In the genomic region with DNA sequence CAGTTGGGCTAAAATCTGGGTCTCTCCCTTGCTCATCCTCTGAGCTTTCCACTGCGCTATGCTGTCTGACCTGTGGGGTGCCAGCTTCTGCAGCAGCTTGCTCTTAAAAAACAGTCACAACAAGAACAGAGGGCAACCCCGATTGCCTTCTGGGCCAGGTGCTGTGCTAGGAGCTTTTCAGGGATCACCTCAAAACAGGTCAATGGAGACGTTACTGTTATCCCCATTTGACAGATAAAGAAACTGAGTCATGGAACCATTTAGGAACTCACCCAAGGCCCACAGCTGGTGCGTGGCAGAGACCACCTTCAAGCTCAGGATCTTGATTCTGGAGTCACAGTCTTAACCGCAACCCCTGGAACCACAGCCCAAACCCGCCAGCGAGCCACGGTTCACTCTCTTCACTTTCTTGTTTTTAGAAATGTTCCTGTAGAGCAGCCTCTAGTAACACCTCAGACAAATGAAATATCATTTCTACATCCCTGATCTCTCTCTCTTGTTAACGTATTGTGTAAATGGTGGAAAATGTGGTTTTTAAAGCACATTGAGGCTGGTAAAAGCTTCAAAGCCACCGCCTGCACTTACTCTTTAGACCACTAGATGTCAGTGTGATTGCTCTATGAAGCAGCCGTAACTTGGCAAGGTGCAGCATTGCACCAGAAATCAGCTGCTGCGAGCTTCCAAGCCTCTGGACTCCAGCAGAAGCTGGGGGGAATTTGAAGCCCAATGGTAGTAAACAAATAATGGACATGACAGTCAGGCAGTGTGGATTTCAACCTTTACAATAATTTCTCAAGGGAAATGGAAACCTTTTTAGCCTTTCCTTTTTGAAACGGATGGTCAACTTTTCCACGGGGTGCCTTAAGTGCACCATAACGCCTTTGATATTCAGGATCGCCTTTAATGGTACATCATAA, we compare ENCODE assay signal across 8 cellular contexts. TPM values are rescaled to one million over a fixed set of nuclear protein-coding genes. Genes with fewer than 3 reads are reported as not detected.
DNase-seq lines count a peak whose midpoint lies in the region; ATAC-seq, FAIRE-seq and TF ChIP-seq lines count a peak whose summit lies in the region.

No MANE protein-coding gene starts in this region.

- no peak overlapping the region for H3K9ac ChIP-seq in KMS-11

- no peaks in the 10 kb centered on the region for H4K20me1 ChIP-seq in KMS-11 (ENCODE audit: insufficient read depth)

- peak overlapping the region; percentile 79 to 81 for H3K4me3 Mint-ChIP-seq in activated T-cell treated with anti-CD3 and anti-CD28 coated beads, Interleukin-2, amount 50 U/mL, for 72 hours
- H3K4me3 Mint-ChIP-seq in natural killer cell treated with Interleukin-12 subunit alpha and Interleukin-12 subunit beta and Interleukin-15 and Interleukin-18, amount 100 ng/mL, for 72 hours = peak overlapping the region; percentile 62

- peaks cover 80% of the 10 kb centered on the region for H3K4me1 Mint-ChIP-seq in activated T-cell treated with anti-CD3 and anti-CD28 coated beads, Interleukin-2, amount 50 U/mL, for 72 hours (ENCODE audit: low read depth)
- peaks cover 67 to 74% of the 10 kb centered on the region in 2 donors for H3K4me1 Mint-ChIP-seq in natural killer cell treated with Interleukin-12 subunit alpha and Interleukin-12 subunit beta and Interleukin-15 and Interleukin-18, amount 100 ng/mL, for 72 hours (ENCODE audit: low read depth in 2 of 2)

- H3K36me3 ChIP-seq in KMS-11 (ENCODE audit: insufficient read depth) = no peaks in the 10 kb centered on the region

- H3K4me3 ChIP-seq in KMS-11 (IDR thresholded peaks at IDR 0.05; ENCODE audit: insufficient read depth, low read depth, low read length) = no peak overlapping the region

- DNase-seq in DMS153 treated with DMSO at 0.1 percent for 48 hours (lab: John Stamatoyannopoulos, UW; ENCODE audit: unreplicated experiment) (peak; percentile 51), RCC 7860 (ENCODE audit: low spot score) (peak; percentile 61), fibroblast of gingiva (ENCODE audit: low read depth) (peak; percentile 75), stromal cell of bone marrow (ENCODE audit: low read depth) (peak; percentile 67)
- peak; percentile 84 to 87 for DNase-seq in activated T-cell treated with anti-CD3 and anti-CD28 coated beads, Interleukin-2, amount 50 U/mL, for 72 hours
- DNase-seq in natural killer cell treated with Interleukin-12 subunit alpha and Interleukin-12 subunit beta and Interleukin-15 and Interleukin-18, amount 100 ng/mL, for 72 hours (ENCODE audit: low spot score) = peak; percentile 84

- H3K4me1 ChIP-seq in KMS-11 (ENCODE audit: low read depth, poor library complexity, severe bottlenecking) = peaks cover 5% of the 10 kb centered on the region

- H3K79me2 ChIP-seq in KMS-11 (ENCODE audit: insufficient read depth, low read depth) = no peaks in the 10 kb centered on the region

- no peaks in the 10 kb centered on the region for H3K27me3 Mint-ChIP-seq in activated T-cell treated with anti-CD3 and anti-CD28 coated beads, Interleukin-2, amount 50 U/mL, for 72 hours (ENCODE audit: low read depth)
- H3K27me3 Mint-ChIP-seq in natural killer cell treated with Interleukin-12 subunit alpha and Interleukin-12 subunit beta and Interleukin-15 and Interleukin-18, amount 100 ng/mL, for 72 hours = no peaks in the 10 kb centered on the region

- no peak overlapping the region for H3K4me2 ChIP-seq in KMS-11

- no peaks in the 10 kb centered on the region for H3K27me3 ChIP-seq in KMS-11 (ENCODE audit: insufficient read depth, low read depth)

- H3K9me3 Mint-ChIP-seq in activated T-cell treated with anti-CD3 and anti-CD28 coated beads, Interleukin-2, amount 50 U/mL, for 72 hours = no peaks in the 10 kb centered on the region
- H3K9me3 Mint-ChIP-seq in natural killer cell treated with Interleukin-12 subunit alpha and Interleukin-12 subunit beta and Interleukin-15 and Interleukin-18, amount 100 ng/mL, for 72 hours = no peaks in the 10 kb centered on the region

- no peak overlapping the region for H2AFZ ChIP-seq in KMS-11 (ENCODE audit: low read depth)

- peak; percentile 76 for FAIRE-seq in RCC 7860 (lab: Jason Lieb, UNC)

- H3K27ac ChIP-seq in KMS-11 = no peak overlapping the region

- TF ChIP-seq CTCF in KMS-11 (conservative IDR thresholded peaks at IDR 0.05; ENCODE audit: low read depth, low read length) = peak; percentile 95

- H3K27ac Mint-ChIP-seq in activated T-cell treated with anti-CD3 and anti-CD28 coated beads, Interleukin-2, amount 50 U/mL, for 72 hours = peak overlapping the region; percentile 93
- H3K27ac Mint-ChIP-seq in natural killer cell treated with Interleukin-12 subunit alpha and Interleukin-12 subunit beta and Interleukin-15 and Interleukin-18, amount 100 ng/mL, for 72 hours = peak overlapping the region; percentile 82 to 99

- no peaks in the 10 kb centered on the region for H3K36me3 Mint-ChIP-seq in activated T-cell treated with anti-CD3 and anti-CD28 coated beads, Interleukin-2, amount 50 U/mL, for 72 hours (ENCODE audit: insufficient read depth in 2 of 2)
- no peaks in the 10 kb centered on the region for H3K36me3 Mint-ChIP-seq in natural killer cell treated with Interleukin-12 subunit alpha and Interleukin-12 subunit beta and Interleukin-15 and Interleukin-18, amount 100 ng/mL, for 72 hours

- peak; percentile 91 for ATAC-seq in GM21528 (IDR thresholded peaks at IDR 0.05; ENCODE audit: low FRiP score, unreplicated experiment)
- peak; percentile 77 to 81 for ATAC-seq in activated T-cell treated with anti-CD3 and anti-CD28 coated beads, Interleukin-2, amount 50 U/mL, for 72 hours (replicated peaks in 1 of 2)
- peak; percentile 80 to 85 for ATAC-seq in natural killer cell treated with Interleukin-12 subunit alpha and Interleukin-12 subunit beta and Interleukin-15 and Interleukin-18, amount 100 ng/mL, for 72 hours

RNA-seq across cellular contexts. Expression of a gene that starts 1.7 kb away (rescaled TPM):
- 100 to 1,000 TPM; 127 to 131 TPM for total RNA-seq in activated T-cell treated with anti-CD3 and anti-CD28 coated beads, Interleukin-2, amount 50 U/mL, for 72 hours
- 10 to 100 TPM; 71.9 to 72.8 TPM for total RNA-seq in natural killer cell treated with Interleukin-12 subunit alpha and Interleukin-12 subunit beta and Interleukin-15 and Interleukin-18, amount 100 ng/mL, for 72 hours
